In genomic region chr4:166165829-166166420, GRCh38 we compare ENCODE assay signal across 8 cellular contexts.
DNase-seq lines count a peak whose midpoint lies in the region; ATAC-seq, FAIRE-seq and TF ChIP-seq lines count a peak whose summit lies in the region.

No MANE protein-coding gene starts in this region.

- TF ChIP-seq POLR2A in GM12892 (IDR thresholded peaks at IDR 0.05; ENCODE audit: low read depth, low read length): no peak

- CTCF ChIA-PET in RWPE1 (lab: Yijun Ruan, JAX): interaction anchor here (0.5 to 1.9 kb wide), 12 partner anchors 10 to 1160 kb away, joined by 3 to 13 read pairs (median 3); no protein-coding TSS in a partner anchor

- H3K9me2 ChIP-seq in MM.1S (replicated peaks; ENCODE audit: insufficient read depth, low read length): no peaks in the 10 kb centered on the region

- H2AFZ ChIP-seq in MM.1S (ENCODE audit: low read length): no peak overlapping the region

- no peaks in the 10 kb centered on the region for H3K9me3 Mint-ChIP-seq in endothelial cell (ENCODE audit: unreplicated experiment)

- no peak overlapping the region for H3K4me2 ChIP-seq in MM.1S (ENCODE audit: low read depth, low read length)

- POLR2A ChIA-PET in RWPE1 (lab: Yijun Ruan, JAX; ENCODE audit: low non-redundant PET): no interaction called here

- H3K79me2 ChIP-seq in MM.1S (ENCODE audit: low read length): no peaks in the 10 kb centered on the region

- H3K4me3 ChIP-seq in MM.1S (ENCODE audit: low read length) (no peak overlapping the region), mucosa of descending colon (no peak overlapping the region)

- H4K20me1 ChIP-seq in MM.1S (ENCODE audit: insufficient read depth, low read length): no peaks in the 10 kb centered on the region

- ATAC-seq in HG02610 (IDR thresholded peaks at IDR 0.05; ENCODE audit: unreplicated experiment) (peak; percentile 97), mucosa of descending colon (peak; percentile 74)

- H3K4me1 Mint-ChIP-seq in endothelial cell (ENCODE audit: unreplicated experiment): no peaks in the 10 kb centered on the region

- no peak overlapping the region for H3K9ac ChIP-seq in MM.1S (ENCODE audit: low read length)

- H3K27me3 ChIP-seq in MM.1S (replicated peaks; ENCODE audit: insufficient read depth, low read length): no peaks in the 10 kb centered on the region

- no peaks in the 10 kb centered on the region for H3K36me3 Mint-ChIP-seq in endothelial cell (ENCODE audit: low read depth, unreplicated experiment)

- no peak overlapping the region for H3K27ac Mint-ChIP-seq in endothelial cell (ENCODE audit: unreplicated experiment)

- intact Hi-C loops in mucosa of descending colon (cut with DNase I, micrococcal nuclease): loop anchor here in 1 of 2 donors (10.0 kb wide), 1 partner anchor 429 kb away; no protein-coding TSS in a partner anchor

- no peaks in the 10 kb centered on the region for H3F3A ChIP-seq in MM.1S (ENCODE audit: insufficient read depth, low read length)

- H3K4me1 ChIP-seq in MM.1S (ENCODE audit: low read length): no peaks in the 10 kb centered on the region
- H3K4me1 ChIP-seq in mucosa of descending colon (ENCODE audit: low read depth): no peaks in the 10 kb centered on the region

- H3K27me3 Mint-ChIP-seq in endothelial cell (ENCODE audit: unreplicated experiment): no peaks in the 10 kb centered on the region

- H3K9me3 ChIP-seq in MM.1S (replicated peaks; ENCODE audit: insufficient read depth, low read length) (no peaks in the 10 kb centered on the region), mucosa of descending colon (no peaks in the 10 kb centered on the region)

- peak; percentile 68 for TF ChIP-seq CTCF in AG09319 (IDR thresholded peaks at IDR 0.05; ENCODE audit: low read depth, low read length)
- TF ChIP-seq CTCF in MM.1S (IDR thresholded peaks at IDR 0.05; ENCODE audit: low read length): peak; percentile 78
- peak; percentile 82 for TF ChIP-seq CTCF in RWPE1 (conservative IDR thresholded peaks at IDR 0.05; ENCODE audit: low read depth)
- TF ChIP-seq CTCF in endothelial cell (IDR thresholded peaks at IDR 0.05; ENCODE audit: unreplicated experiment): peak; percentile 76
- peak; percentile 61 for TF ChIP-seq CTCF in mucosa of descending colon (IDR thresholded peaks at IDR 0.05)

- no peak overlapping the region for H3K4me3 Mint-ChIP-seq in endothelial cell (ENCODE audit: unreplicated experiment)

- DNase-seq in AG09319 (ENCODE audit: extremely low read depth, low read depth): peak; percentile 7
- DNase-seq in GM12892 (ENCODE audit: insufficient read length): no peak
- peak; percentile 77 for DNase-seq in MM.1S
- DNase-seq in RWPE1 (ENCODE audit: low spot score): peak; percentile 65
- peak; percentile 40 for DNase-seq in endothelial cell (ENCODE audit: low spot score)
- DNase-seq in mucosa of descending colon: peak in 1 of 3 donors; percentile 27
- no peak for DNase-seq in NCI-H128 (lab: John Stamatoyannopoulos, UW; ENCODE audit: unreplicated experiment)

- H3K36me3 ChIP-seq in MM.1S (replicated peaks; ENCODE audit: insufficient read depth, low read length) (no peaks in the 10 kb centered on the region), mucosa of descending colon (ENCODE audit: low read depth) (no peaks in the 10 kb centered on the region)

- peak; percentile 86 for FAIRE-seq in GM12892 (lab: Jason Lieb, UNC)

- H3K27ac ChIP-seq in MM.1S (ENCODE audit: low read length) (no peak overlapping the region), RWPE1 (no peak overlapping the region)

Comparison
In these comparisons a context has a peak if more than half of its experiments do, and no peak if none do; other contexts are left out.
1. DNase-seq: peak in AG09319 (single experiment), MM.1S (single experiment), RWPE1 (single experiment) and endothelial cell (single experiment); none in GM12892 (single experiment) and NCI-H128 (single experiment).
2. Peak in every context shown above with its lines, with median percentiles within 50 percentile points of each other: CTCF ChIP-seq.